Comparison of ENCODE assay signal across 8 cellular contexts in the genomic region with DNA sequence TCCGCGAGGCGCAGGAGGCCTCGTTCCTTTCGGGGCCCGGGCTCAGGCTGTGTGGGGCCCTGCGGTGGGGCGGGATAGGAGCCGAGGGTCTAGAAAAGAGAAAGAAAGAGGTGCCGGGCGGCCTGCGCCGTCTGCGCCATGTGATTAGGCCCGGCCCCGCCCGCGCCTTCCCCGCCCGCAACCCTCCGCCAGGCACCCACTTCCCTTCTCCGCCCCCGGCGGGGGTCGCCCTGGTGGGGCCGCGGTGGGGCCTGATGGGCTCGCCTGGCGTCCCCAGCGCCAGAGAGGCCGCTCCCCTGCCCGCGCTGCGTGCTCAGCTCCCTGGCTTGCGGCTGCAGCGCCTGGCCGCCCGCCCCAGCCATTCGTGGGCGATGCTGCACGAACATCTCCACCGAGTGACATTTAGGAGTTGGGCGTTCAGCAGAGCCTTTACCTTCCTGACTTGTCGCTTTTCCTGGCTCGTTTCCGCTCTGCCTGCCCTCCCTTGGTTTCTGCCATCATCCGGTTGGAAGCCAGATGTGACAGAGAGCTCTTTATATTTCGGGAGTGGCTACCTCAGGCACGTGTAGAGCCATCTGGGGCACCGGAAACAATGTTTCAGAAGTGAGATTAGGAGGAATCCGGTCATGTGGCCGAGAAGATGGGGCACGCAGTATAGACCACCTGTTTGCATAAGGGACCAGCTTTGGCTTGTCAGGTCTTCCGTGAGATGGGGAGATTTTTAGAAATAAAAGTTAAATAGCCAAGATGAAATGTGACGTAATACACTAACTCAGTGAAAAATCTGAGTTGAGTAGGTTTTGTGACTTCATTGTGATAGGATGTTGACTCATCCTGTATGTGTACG. TPM values are rescaled to one million over a fixed set of nuclear protein-coding genes. Genes with fewer than 3 reads are reported as not detected.
DNase-seq lines count a peak whose midpoint lies in the region; ATAC-seq and TF ChIP-seq lines count a peak whose summit lies in the region.

No MANE protein-coding gene starts in this region.

- peaks cover 0 to 66% (median 48%) of the 10 kb centered on the region in 9 donors for H3K4me1 ChIP-seq in heart right ventricle
- peaks cover 40% of the 10 kb centered on the region for H3K4me1 ChIP-seq in psoas muscle
- H3K4me1 ChIP-seq in uterus: no peaks in the 10 kb centered on the region

- peak overlapping the region; percentile 93 for H3K4me3 Mint-ChIP-seq in activated naive CD8-positive, alpha-beta T cell treated with anti-CD3 and anti-CD28 coated beads, Interleukin-2, amount 50 U/mL, for 24 hours

- H3K27ac Mint-ChIP-seq in activated naive CD8-positive, alpha-beta T cell treated with anti-CD3 and anti-CD28 coated beads, Interleukin-2, amount 50 U/mL, for 24 hours: peak overlapping the region; percentile 98

- peak overlapping the region; percentile 95 for H3K4me2 ChIP-seq in SU-DHL-6 (ENCODE audit: low read depth, low read length, poor library complexity, severe bottlenecking)

- TF ChIP-seq POLR2A in uterus (IDR thresholded peaks at IDR 0.05): peak in 1 of 2 donors; percentile 8

- peaks cover 7% of the 10 kb centered on the region; the same call in 1 of the 2 replicates for H4K20me1 ChIP-seq in SU-DHL-6 (ENCODE audit: low read depth, low read length)

- H3K27ac ChIP-seq in SU-DHL-6 (ENCODE audit: low read depth, low read length) (peak overlapping the region; percentile 92), heart right ventricle (peak overlapping the region; percentile 83 to 98 (median 96)), psoas muscle (peak overlapping the region; percentile 96), uterus (peak overlapping the region; percentile 95 to 99)

- H3K4me1 Mint-ChIP-seq in activated naive CD8-positive, alpha-beta T cell treated with anti-CD3 and anti-CD28 coated beads, Interleukin-2, amount 50 U/mL, for 24 hours: peaks cover 57% of the 10 kb centered on the region

- peak overlapping the region; percentile 70 for H2AFZ ChIP-seq in SU-DHL-6 (ENCODE audit: low read depth, low read length, severe bottlenecking)

- H3K36me3 ChIP-seq in SU-DHL-6 (ENCODE audit: low read length) (peaks cover 11% of the 10 kb centered on the region), heart right ventricle (no peaks in the 10 kb centered on the region), psoas muscle (ENCODE audit: insufficient read depth in 1 of 2, low read depth in 1 of 2) (no peaks in the 10 kb centered on the region), uterus (no peaks in the 10 kb centered on the region)

- H3K27me3 Mint-ChIP-seq in activated naive CD8-positive, alpha-beta T cell treated with anti-CD3 and anti-CD28 coated beads, Interleukin-2, amount 50 U/mL, for 24 hours: peaks cover 4% of the 10 kb centered on the region

- intact Hi-C loops in heart right ventricle (cut with DNase I) (loop anchor here in 3 of 10 donors (5.0 to 10.0 kb wide), 2 partner anchors 93 to 131 kb away; partner anchors contain the start of gene STAT1 (in 2 of the 3)), psoas muscle (cut with DNase I) (loop anchor here in 1 of 2 donors (5.0 kb wide), 2 partner anchors 46 to 131 kb away; partner anchors contain the start of gene STAT1), uterus (cut with DNase I; ENCODE audit: low total_unique reads) (no loop called here)

- H3K9me3 ChIP-seq in SU-DHL-6 (ENCODE audit: insufficient read depth, low read length) (no peaks in the 10 kb centered on the region), heart right ventricle (no peaks in the 10 kb centered on the region), psoas muscle (no peaks in the 10 kb centered on the region), uterus (no peaks in the 10 kb centered on the region)

- H3K4me3 ChIP-seq in SU-DHL-6 (ENCODE audit: insufficient read depth, low read length, poor library complexity, severe bottlenecking) (peak overlapping the region; percentile 82), heart right ventricle (peak overlapping the region; percentile 65 to 95 (median 89)), psoas muscle (peak overlapping the region; percentile 99), uterus (peak overlapping the region; percentile 80 to 85)

- H3K27me3 ChIP-seq in SU-DHL-6 (ENCODE audit: low read length) (no peaks in the 10 kb centered on the region), heart right ventricle (no peaks in the 10 kb centered on the region), psoas muscle (ENCODE audit: insufficient read depth in 3 of 3, low read length in 2 of 3) (no peaks in the 10 kb centered on the region), uterus (no peaks in the 10 kb centered on the region)

- TF ChIP-seq CTCF in GM10266 (IDR thresholded peaks at IDR 0.05; ENCODE audit: control insufficient read depth, insufficient read depth, low read depth, missing control alignments): no peak
- TF ChIP-seq CTCF in SU-DHL-6 (IDR thresholded peaks at IDR 0.05; ENCODE audit: insufficient read depth, low read length, poor library complexity, severe bottlenecking): no peak
- no peak for TF ChIP-seq CTCF in heart right ventricle (IDR thresholded peaks at IDR 0.05)
- no peak for TF ChIP-seq CTCF in psoas muscle (IDR thresholded peaks at IDR 0.05)
- no peak for TF ChIP-seq CTCF in uterus (IDR thresholded peaks at IDR 0.05)

- 0 to 1% methylated on average over 50 to 56 of the region's 56 CpGs for WGBS in heart right ventricle, 2 donors
- WGBS in psoas muscle, 3 donors: 1% methylated on average over 39 to 56 of the region's 56 CpGs

- peak; percentile 48 for ATAC-seq in HG02588 (IDR thresholded peaks at IDR 0.05; ENCODE audit: unreplicated experiment)
- ATAC-seq in activated naive CD8-positive, alpha-beta T cell treated with anti-CD3 and anti-CD28 coated beads, Interleukin-2, amount 50 U/mL, for 24 hours: peak; percentile 71
- ATAC-seq in heart right ventricle: peak; percentile 2 to 65 (median 24)
- peak; percentile 44 to 53 (median 46) for ATAC-seq in psoas muscle

- peak overlapping the region; percentile 85 for H3K9ac ChIP-seq in SU-DHL-6 (ENCODE audit: low read length)

- H3K9me2 ChIP-seq in SU-DHL-6 (replicated peaks; ENCODE audit: insufficient read depth, low read length): no peaks in the 10 kb centered on the region

- H3K9me3 Mint-ChIP-seq in activated naive CD8-positive, alpha-beta T cell treated with anti-CD3 and anti-CD28 coated beads, Interleukin-2, amount 50 U/mL, for 24 hours: no peaks in the 10 kb centered on the region

- peaks cover 25% of the 10 kb centered on the region for H3F3A ChIP-seq in SU-DHL-6 (ENCODE audit: insufficient read depth)

- peaks cover 37% of the 10 kb centered on the region for H3K36me3 Mint-ChIP-seq in activated naive CD8-positive, alpha-beta T cell treated with anti-CD3 and anti-CD28 coated beads, Interleukin-2, amount 50 U/mL, for 24 hours (ENCODE audit: low read depth)

- DNase-seq in GM10266 (ENCODE audit: extremely low spot score): peak; percentile 60
- DNase-seq in NCI-H1048 (lab: John Stamatoyannopoulos, UW): peak; percentile 8
- peak; percentile 72 for DNase-seq in activated naive CD8-positive, alpha-beta T cell treated with anti-CD3 and anti-CD28 coated beads, Interleukin-2, amount 50 U/mL, for 24 hours
- DNase-seq in heart right ventricle: peak; percentile 66 to 70
- peak; percentile 67 to 76 for DNase-seq in psoas muscle
- peak; percentile 54 to 57 for DNase-seq in uterus

- H3K79me2 ChIP-seq in SU-DHL-6 (ENCODE audit: insufficient read depth, low read length): peaks cover 56% of the 10 kb centered on the region

RNA-seq across cellular contexts. Expression of gene GLS, which starts 1.1 kb away (rescaled TPM):
- total RNA-seq in heart right ventricle (10 to 100 TPM; 40.8 to 73.5 (median 59.2) TPM), psoas muscle (10 to 100 TPM; 19.4 to 30.6 (median 29.0) TPM), uterus (100 to 1,000 TPM in 3 of 4 donors, 10 to 100 TPM in 1; 89.7 to 202 (median 156) TPM)
- polyA plus RNA-seq in heart right ventricle (10 to 100 TPM; 17.1 to 29.4 TPM), psoas muscle (10 to 100 TPM in 2 of 3 donors, 1 to 10 TPM in 1; 6.9 to 26.7 (median 20.6) TPM)

Comparison
In these comparisons a context has a peak if more than half of its experiments do, and no peak if none do; other contexts are left out.
1. Peak in every context shown above with its lines: DNase-seq, ATAC-seq, H3K4me3 ChIP-seq and H3K27ac ChIP-seq.
2. DNase-seq: peak in every context shown above with its lines; median percentile 72 in activated naive CD8-positive, alpha-beta T cell treated with anti-CD3 and anti-CD28 coated beads, Interleukin-2, amount 50 U/mL, for 24 hours; 72 in psoas muscle; 68 in heart right ventricle; 60 in GM10266; 56 in uterus; 8 in NCI-H1048.